Comparison of ENCODE assay signal across 1 cellular context in genomic region chr1:169484683-169485426, GRCh38.
TF ChIP-seq lines count a peak whose summit lies in the region.

No MANE protein-coding gene starts in this region.

TF ChIP-seq in HepG2, 621 proteins besides CTCF, POLR2A, EP300 and RAD21 (continued from another document and continues in another):
- TF ChIP-seq ZNF652 (CRISPR knock-in tag; IDR thresholded peaks at IDR 0.05; ENCODE audit: borderline replicate concordance, low read depth) (0 out of 2 replicates have a peak, but pooled peaks have one; percentile 27), SETDB1 (CRISPR knock-in tag; IDR thresholded peaks at IDR 0.05; ENCODE audit: borderline replicate concordance) (no peak), ARHGAP35 (CRISPR knock-in tag; IDR thresholded peaks at IDR 0.05; ENCODE audit: borderline replicate concordance) (no peak), CEBPB (IDR thresholded peaks at IDR 0.05; ENCODE audit: borderline replicate concordance, low read depth, low read length) (peak; percentile 26; the same call in 1 of the 2 replicates), SIX4 (CRISPR knock-in tag; IDR thresholded peaks at IDR 0.05) (no peak), POLR2AphosphoS5 (IDR thresholded peaks at IDR 0.05; ENCODE audit: low read depth, low read length) (peak; percentile 71), MEF2D (CRISPR knock-in tag; IDR thresholded peaks at IDR 0.05) (no peak), HOXD1 (CRISPR knock-in tag; IDR thresholded peaks at IDR 0.05) (no peak), SRF (IDR thresholded peaks at IDR 0.05; ENCODE audit: low read depth, low read length) (no peak), BCL6 (CRISPR knock-in tag; IDR thresholded peaks at IDR 0.05) (peak; percentile 55), ZNF562 (CRISPR knock-in tag; IDR thresholded peaks at IDR 0.05; ENCODE audit: borderline replicate concordance) (no peak), ZBTB8A (CRISPR knock-in tag; IDR thresholded peaks at IDR 0.05; ENCODE audit: borderline replicate concordance, low read depth) (peak; percentile 17; the same call in 1 of the 2 replicates), HDAC6 (IDR thresholded peaks at IDR 0.05; ENCODE audit: low read depth, low read length) (no peak), ZNF782 (CRISPR knock-in tag; IDR thresholded peaks at IDR 0.05; ENCODE audit: borderline replicate concordance) (no peak), RERE (CRISPR knock-in tag; IDR thresholded peaks at IDR 0.05; ENCODE audit: low read depth) (no peak), ZNF333 (CRISPR knock-in tag; IDR thresholded peaks at IDR 0.05; ENCODE audit: borderline replicate concordance) (no peak), NFKBIZ (CRISPR knock-in tag; IDR thresholded peaks at IDR 0.05) (no peak), RARA (CRISPR knock-in tag; IDR thresholded peaks at IDR 0.05) (peak; percentile 42), SIN3B (IDR thresholded peaks at IDR 0.05; ENCODE audit: low read length) (no peak), FOXJ3 (CRISPR knock-in tag; IDR thresholded peaks at IDR 0.05; ENCODE audit: borderline replicate concordance) (peak; percentile 68; the same call in 1 of the 2 replicates), TAF15 (IDR thresholded peaks at IDR 0.05; ENCODE audit: low read depth, low read length, poor library complexity, severe bottlenecking) (no peak), HNRNPL (IDR thresholded peaks at IDR 0.05; ENCODE audit: low read depth, low read length) (no peak), CSRNP1 (CRISPR knock-in tag; IDR thresholded peaks at IDR 0.05) (no peak), ZNF740 (CRISPR knock-in tag; IDR thresholded peaks at IDR 0.05) (no peak), NFKB2 (CRISPR knock-in tag; IDR thresholded peaks at IDR 0.05; ENCODE audit: borderline replicate concordance) (no peak), PBX3 (CRISPR knock-in tag; IDR thresholded peaks at IDR 0.05; ENCODE audit: borderline replicate concordance) (no peak), EEA1 (CRISPR knock-in tag; IDR thresholded peaks at IDR 0.05; ENCODE audit: borderline replicate concordance) (no peak), JUNB (CRISPR knock-in tag; IDR thresholded peaks at IDR 0.05; ENCODE audit: borderline replicate concordance) (no peak), ZNF513 (CRISPR knock-in tag; conservative IDR thresholded peaks at IDR 0.05) (no peak), FOXP4 (CRISPR knock-in tag; IDR thresholded peaks at IDR 0.05) (peak; percentile 88), NR1H2 (CRISPR knock-in tag; IDR thresholded peaks at IDR 0.05; ENCODE audit: borderline replicate concordance, low read depth) (no peak), TBX3 (IDR thresholded peaks at IDR 0.05; ENCODE audit: borderline replicate concordance) (no peak), ZNF646 (CRISPR knock-in tag; IDR thresholded peaks at IDR 0.05) (no peak), TERF1 (CRISPR knock-in tag; IDR thresholded peaks at IDR 0.05) (no peak), IRF2 (CRISPR knock-in tag; IDR thresholded peaks at IDR 0.05) (peak; percentile 15; the same call in 1 of the 2 replicates), ZNF777 (CRISPR knock-in tag; IDR thresholded peaks at IDR 0.05) (no peak; the same call in 1 of the 2 replicates), POLR2AphosphoS2 (IDR thresholded peaks at IDR 0.05; ENCODE audit: low read depth, low read length) (no peak), SOX6 (IDR thresholded peaks at IDR 0.05) (no peak), SOX6 (CRISPR knock-in tag; IDR thresholded peaks at IDR 0.05) (peak; percentile 86), RELA (CRISPR knock-in tag; IDR thresholded peaks at IDR 0.05) (no peak), FOSL1 (CRISPR knock-in tag; IDR thresholded peaks at IDR 0.05; ENCODE audit: borderline replicate concordance) (no peak)
